8 cellular contexts compared by ENCODE assay signal in genomic region chr20:58236612-58237317, GRCh38. TPM values are rescaled to one million over a fixed set of nuclear protein-coding genes. Genes with fewer than 3 reads are reported as not detected.
DNase-seq lines count a peak whose midpoint lies in the region; ATAC-seq and TF ChIP-seq lines count a peak whose summit lies in the region.

No MANE protein-coding gene starts in this region.

- H3K4me3 ChIP-seq in ACC112 (ENCODE audit: low read depth, low read length): peak overlapping the region; percentile 82
- peak overlapping the region; percentile 14 to 70 (median 59) for H3K4me3 ChIP-seq in liver (ENCODE audit: low read depth in 1 of 3, low read length in 3 of 3)

- H3K9me3 Mint-ChIP-seq in activated CD4-positive, alpha-beta T cell treated with anti-CD3 and anti-CD28 coated beads, Interleukin-2, amount 10 ng/mL, durations not matched to agents 7 days and 5 days: no peaks in the 10 kb centered on the region

- no peak overlapping the region for H3K9ac ChIP-seq in liver (ENCODE audit: low read depth in 1 of 2, low read length in 2 of 2)

- peak overlapping the region; percentile 89 for H2AFZ ChIP-seq in ACC112 (ENCODE audit: low read length, unreplicated experiment)

- H3K4me3 Mint-ChIP-seq in activated CD4-positive, alpha-beta T cell treated with anti-CD3 and anti-CD28 coated beads, Interleukin-2, amount 10 ng/mL, durations not matched to agents 7 days and 5 days: peak overlapping the region; percentile 87

- H3K27ac ChIP-seq in ACC112 (ENCODE audit: low read depth, low read length) (peak overlapping the region; percentile 75), liver (ENCODE audit: low read depth in 1 of 2, low read length in 2 of 2) (no peak overlapping the region)

- H3K4me1 Mint-ChIP-seq in activated CD4-positive, alpha-beta T cell treated with anti-CD3 and anti-CD28 coated beads, Interleukin-2, amount 10 ng/mL, durations not matched to agents 7 days and 5 days: peaks cover 30% of the 10 kb centered on the region

- H3K79me2 ChIP-seq in ACC112 (ENCODE audit: control insufficient read depth, insufficient read depth, low read length, unreplicated experiment): no peaks in the 10 kb centered on the region

- WGBS in liver: under 1% methylated on average over 43 of the region's 43 CpGs

- H3K36me3 ChIP-seq in ACC112 (ENCODE audit: insufficient read depth, low read length) (peaks cover 4% of the 10 kb centered on the region; the same call in 1 of the 2 replicates), liver (ENCODE audit: control insufficient read depth in 4 of 4, insufficient read depth in 3 of 4, low read depth in 1 of 4, low read length in 3 of 4) (peaks cover 0 to 4% (median 0%) of the 10 kb centered on the region in 4 donors)

- H3K27ac Mint-ChIP-seq in activated CD4-positive, alpha-beta T cell treated with anti-CD3 and anti-CD28 coated beads, Interleukin-2, amount 10 ng/mL, durations not matched to agents 7 days and 5 days: peak overlapping the region; percentile 83

- TF ChIP-seq CTCF in liver (IDR thresholded peaks at IDR 0.05; ENCODE audit: low read depth, low read length, missing input control): peak; percentile 94

- CTCF ChIA-PET in activated CD4-positive, alpha-beta T cell treated with anti-CD3 and anti-CD28 coated beads, Interleukin-2, amount 10 ng/mL, durations not matched to agents 7 days and 5 days (lab: Charles Lee): interaction anchor here (0.5 to 1.8 kb wide), 8 partner anchors 10 to 782 kb away, joined by 3 to 11 read pairs (median 3); no protein-coding TSS in a partner anchor

- no peaks in the 10 kb centered on the region for H3K9me3 ChIP-seq in liver (ENCODE audit: control insufficient read depth in 4 of 4, low read length in 3 of 4)

- POLR2A ChIA-PET in activated CD4-positive, alpha-beta T cell treated with anti-CD3 and anti-CD28 coated beads, Interleukin-2, amount 10 ng/mL, durations not matched to agents 7 days and 5 days (lab: Charles Lee): no interaction called here

- peak; percentile 86 for ATAC-seq in GM18517 (IDR thresholded peaks at IDR 0.05; ENCODE audit: unreplicated experiment)
- ATAC-seq in HG03108 (IDR thresholded peaks at IDR 0.05; ENCODE audit: unreplicated experiment): peak; percentile 81

- peak; percentile 86 to 92 for TF ChIP-seq RAD21 in liver (IDR thresholded peaks at IDR 0.05)

- peaks cover 8% of the 10 kb centered on the region for H3K36me3 Mint-ChIP-seq in activated CD4-positive, alpha-beta T cell treated with anti-CD3 and anti-CD28 coated beads, Interleukin-2, amount 10 ng/mL, durations not matched to agents 7 days and 5 days (ENCODE audit: low read depth)

- H3K4me1 ChIP-seq in ACC112 (ENCODE audit: control insufficient read depth, insufficient read depth, low read length, unreplicated experiment): peaks cover 16% of the 10 kb centered on the region
- peaks cover 2 to 8% (median 5%) of the 10 kb centered on the region in 4 donors for H3K4me1 ChIP-seq in liver (ENCODE audit: control insufficient read depth in 4 of 4, insufficient read depth in 4 of 4, low read length in 3 of 4)

- no peaks in the 10 kb centered on the region for H3K27me3 Mint-ChIP-seq in activated CD4-positive, alpha-beta T cell treated with anti-CD3 and anti-CD28 coated beads, Interleukin-2, amount 10 ng/mL, durations not matched to agents 7 days and 5 days

- DNase-seq in NCI-H446 treated with DMSO at 0.1 percent for 48 hours (lab: John Stamatoyannopoulos, UW) (peak; percentile 39), dermis blood vessel endothelial cell (peak; percentile 81)
- DNase-seq in activated CD4-positive, alpha-beta T cell treated with anti-CD3 and anti-CD28 coated beads, Interleukin-2, amount 10 ng/mL, durations not matched to agents 7 days and 5 days: peak; percentile 80
- DNase-seq in stimulated activated CD4-positive, alpha-beta T cell treated with anti-CD3 and anti-CD28 coated beads, Interleukin-2, amount 100 ng/mL, for 48 hours: peak; percentile 92 to 93

- H3K27me3 ChIP-seq in ACC112 (ENCODE audit: insufficient read depth, low read length) (no peaks in the 10 kb centered on the region), liver (ENCODE audit: control insufficient read depth in 4 of 4, insufficient read depth in 4 of 4, low read length in 3 of 4) (no peaks in the 10 kb centered on the region)

TF ChIP-seq in liver, 16 proteins besides CTCF, POLR2A, EP300 and RAD21:
- TF ChIP-seq EGR1 (IDR thresholded peaks at IDR 0.05; ENCODE audit: low read depth in 2 of 2) (no peak), RXRA (IDR thresholded peaks at IDR 0.05) (peak in 1 of 2 donors; percentile 6), SP1 (IDR thresholded peaks at IDR 0.05) (no peak), JUND (IDR thresholded peaks at IDR 0.05) (no peak), HNF4G (IDR thresholded peaks at IDR 0.05) (no peak), NR2F2 (IDR thresholded peaks at IDR 0.05) (peak; percentile 82), ZBTB33 (IDR thresholded peaks at IDR 0.05) (no peak), TAF1 (conservative IDR thresholded peaks at IDR 0.05) (no peak), FOXA2 (IDR thresholded peaks at IDR 0.05) (no peak), FOXA1 (IDR thresholded peaks at IDR 0.05) (no peak), YY1 (IDR thresholded peaks at IDR 0.05) (no peak), MAX (IDR thresholded peaks at IDR 0.05) (peak; percentile 76), HNF4A (conservative IDR thresholded peaks at IDR 0.05) (peak in 1 of 2 donors; percentile 7)
- TF ChIP-seq, protein P1, sequence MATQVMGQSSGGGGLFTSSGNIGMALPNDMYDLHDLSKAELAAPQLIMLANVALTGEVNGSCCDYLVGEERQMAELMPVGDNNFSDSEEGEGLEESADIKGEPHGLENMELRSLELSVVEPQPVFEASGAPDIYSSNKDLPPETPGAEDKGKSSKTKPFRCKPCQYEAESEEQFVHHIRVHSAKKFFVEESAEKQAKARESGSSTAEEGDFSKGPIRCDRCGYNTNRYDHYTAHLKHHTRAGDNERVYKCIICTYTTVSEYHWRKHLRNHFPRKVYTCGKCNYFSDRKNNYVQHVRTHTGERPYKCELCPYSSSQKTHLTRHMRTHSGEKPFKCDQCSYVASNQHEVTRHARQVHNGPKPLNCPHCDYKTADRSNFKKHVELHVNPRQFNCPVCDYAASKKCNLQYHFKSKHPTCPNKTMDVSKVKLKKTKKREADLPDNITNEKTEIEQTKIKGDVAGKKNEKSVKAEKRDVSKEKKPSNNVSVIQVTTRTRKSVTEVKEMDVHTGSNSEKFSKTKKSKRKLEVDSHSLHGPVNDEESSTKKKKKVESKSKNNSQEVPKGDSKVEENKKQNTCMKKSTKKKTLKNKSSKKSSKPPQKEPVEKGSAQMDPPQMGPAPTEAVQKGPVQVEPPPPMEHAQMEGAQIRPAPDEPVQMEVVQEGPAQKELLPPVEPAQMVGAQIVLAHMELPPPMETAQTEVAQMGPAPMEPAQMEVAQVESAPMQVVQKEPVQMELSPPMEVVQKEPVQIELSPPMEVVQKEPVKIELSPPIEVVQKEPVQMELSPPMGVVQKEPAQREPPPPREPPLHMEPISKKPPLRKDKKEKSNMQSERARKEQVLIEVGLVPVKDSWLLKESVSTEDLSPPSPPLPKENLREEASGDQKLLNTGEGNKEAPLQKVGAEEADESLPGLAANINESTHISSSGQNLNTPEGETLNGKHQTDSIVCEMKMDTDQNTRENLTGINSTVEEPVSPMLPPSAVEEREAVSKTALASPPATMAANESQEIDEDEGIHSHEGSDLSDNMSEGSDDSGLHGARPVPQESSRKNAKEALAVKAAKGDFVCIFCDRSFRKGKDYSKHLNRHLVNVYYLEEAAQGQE (IDR thresholded peaks at IDR 0.05): no peak

RNA-seq across cellular contexts. Expression of gene ANKRD60, which starts 8.3 kb away (rescaled TPM):
- not detected for total RNA-seq in activated CD4-positive, alpha-beta T cell treated with anti-CD3 and anti-CD28 coated beads, Interleukin-2, amount 10 ng/mL, durations not matched to agents 7 days and 5 days
- total RNA-seq in dermis blood vessel endothelial cell (0.09 TPM in 1 of 2 replicates, not detected in the other), liver (not detected)
- not detected for polyA plus RNA-seq in liver

Comparison
In these comparisons a context has a peak if more than half of its experiments do, and no peak if none do; other contexts are left out.
1. DNase-seq: peak in every context shown above with its lines; median percentile 92 in stimulated activated CD4-positive, alpha-beta T cell treated with anti-CD3 and anti-CD28 coated beads, Interleukin-2, amount 100 ng/mL, for 48 hours; 81 in dermis blood vessel endothelial cell; 80 in activated CD4-positive, alpha-beta T cell treated with anti-CD3 and anti-CD28 coated beads, Interleukin-2, amount 10 ng/mL, durations not matched to agents 7 days and 5 days; 39 in NCI-H446 treated with DMSO at 0.1 percent for 48 hours.